Comparison of ENCODE assay signal across 9 cellular contexts in the genomic region with DNA sequence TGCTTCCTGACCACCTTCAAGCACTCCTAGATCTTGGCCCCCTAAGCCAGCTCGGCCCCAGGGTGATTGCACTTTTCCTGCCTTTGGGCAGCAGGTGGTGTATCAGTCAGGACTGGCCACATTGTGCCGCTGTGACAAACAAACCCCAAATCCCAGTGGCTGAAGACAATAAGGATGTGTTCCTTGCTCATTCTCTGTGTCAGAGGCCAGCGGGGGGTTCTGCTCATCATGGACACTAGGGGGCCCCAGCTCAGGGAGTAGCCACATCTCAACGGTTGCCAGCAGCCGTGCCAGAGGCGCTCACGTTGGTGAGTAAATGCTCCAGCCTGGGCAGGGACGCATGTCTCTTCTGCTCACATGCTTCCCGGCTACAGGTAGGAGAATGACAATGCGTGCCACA.
DNase-seq lines count a peak whose midpoint lies in the region; ATAC-seq and TF ChIP-seq lines count a peak whose summit lies in the region.
"Had no signal": no experiment of that assay in that cellular context is flagged by ENCODE, and none has a peak within 500 bp of the region (broad histone marks: within the 10 kb centered on the region; RNA-seq: fewer than 3 reads in every experiment).

No MANE protein-coding gene starts in this region.

- no peaks in the 10 kb centered on the region for H3K9me3 ChIP-seq in Panc1 (ENCODE audit: control insufficient read depth, insufficient read depth, low read depth, low read length)
- H3K9me3 ChIP-seq: Caco-2 had no signal

- POLR2A ChIA-PET in Panc1 (lab: Charles Lee): no interaction called here

- no peaks in the 10 kb centered on the region for H3K27me3 Mint-ChIP-seq in chondrocyte (ENCODE audit: low read depth)

- H3K4me1 ChIP-seq in Panc1 (ENCODE audit: control insufficient read depth, insufficient read depth, low read length): no peaks in the 10 kb centered on the region

- in situ Hi-C loops in Panc1 (cut with HindIII; ENCODE audit: low pct_unique_long_range_greater_than_20kb, low sequenced_read_pairs): no loop called here

- peak; percentile 60 for ATAC-seq in Panc1
- ATAC-seq in GM21367 (IDR thresholded peaks at IDR 0.05; ENCODE audit: unreplicated experiment): no peak

- TF ChIP-seq CTCF in Panc1 (IDR thresholded peaks at IDR 0.05) (no peak; the same call in 1 of the 2 replicates), chondrocyte (IDR thresholded peaks at IDR 0.05) (peak; percentile 31)

- CTCF ChIA-PET in Panc1 (lab: Charles Lee): interaction anchor here (1.1 kb wide), 1 partner anchor 20 kb away, joined by 3 read pairs; no protein-coding TSS in a partner anchor

- no peak overlapping the region for H3K27ac Mint-ChIP-seq in chondrocyte (ENCODE audit: unreplicated experiment)

- no peaks in the 10 kb centered on the region for H3K36me3 Mint-ChIP-seq in chondrocyte (ENCODE audit: low read depth)

- H3K4me1 Mint-ChIP-seq in chondrocyte (ENCODE audit: low read depth): peaks cover 12% of the 10 kb centered on the region

- H3K27ac ChIP-seq in Panc1 (ENCODE audit: low read length): no peak overlapping the region

- no TSS peak for BruUV-seq in Panc1 (replicated peaks; lab: Mats Ljungman, UMichigan)

- no peaks in the 10 kb centered on the region for H3K27me3 ChIP-seq in Panc1 (ENCODE audit: control insufficient read depth, insufficient read depth, low read length)

- no peak overlapping the region for H3K4me3 Mint-ChIP-seq in chondrocyte (ENCODE audit: unreplicated experiment)

- no peaks in the 10 kb centered on the region for H3K36me3 ChIP-seq in Panc1 (ENCODE audit: control insufficient read depth, insufficient read depth, low read length)

- DNase-seq in activated effector memory CD4-positive, alpha-beta T cell treated with anti-CD3 and anti-CD28 coated beads, Interleukin-2, amount 50 U/mL, for 16 hours: peak; percentile 74
- no peak for DNase-seq in activated effector memory CD4-positive, alpha-beta T cell treated with Interleukin-2 at 50 U/mL for 16 hours
- DNase-seq in Panc1 (ENCODE audit: low read depth, low spot score): no peak
- DNase-seq in chondrocyte (ENCODE audit: low spot score): no peak
- DNase-seq in stimulated activated CD4-positive, alpha-beta T cell treated with anti-CD3 and anti-CD28 coated beads, Interleukin-4, amount 100 ng/mL, for 1 hour: peak; percentile 28
- DNase-seq in epidermal melanocyte (ENCODE audit: insufficient read length, low spot score): no peak
- DNase-seq in dedifferentiated amniotic fluid mesenchymal stem cell (ENCODE audit: extremely low spot score): no peak

- no peak overlapping the region for H3K4me3 ChIP-seq in Panc1 (ENCODE audit: low read depth in 2 of 2, low read length in 2 of 2)

- no peaks in the 10 kb centered on the region for H3K9me3 Mint-ChIP-seq in chondrocyte (ENCODE audit: low read depth)

- intact Hi-C loops in Panc1 (cut with micrococcal nuclease; ENCODE audit: unreplicated experiment): loop anchor here (5.0 kb wide), 1 partner anchor 199 kb away; no protein-coding TSS in a partner anchor

Comparison
In these comparisons a context has a peak if more than half of its experiments do, and no peak if none do; other contexts are left out.
1. DNase-seq: peak in activated effector memory CD4-positive, alpha-beta T cell treated with anti-CD3 and anti-CD28 coated beads, Interleukin-2, amount 50 U/mL, for 16 hours (single experiment) and stimulated activated CD4-positive, alpha-beta T cell treated with anti-CD3 and anti-CD28 coated beads, Interleukin-4, amount 100 ng/mL, for 1 hour (single experiment); none in activated effector memory CD4-positive, alpha-beta T cell treated with Interleukin-2 at 50 U/mL for 16 hours (single experiment), Panc1 (single experiment), chondrocyte (single experiment), epidermal melanocyte (single experiment) and dedifferentiated amniotic fluid mesenchymal stem cell (single experiment).